1 cellular context compared by ENCODE assay signal in the genomic region with DNA sequence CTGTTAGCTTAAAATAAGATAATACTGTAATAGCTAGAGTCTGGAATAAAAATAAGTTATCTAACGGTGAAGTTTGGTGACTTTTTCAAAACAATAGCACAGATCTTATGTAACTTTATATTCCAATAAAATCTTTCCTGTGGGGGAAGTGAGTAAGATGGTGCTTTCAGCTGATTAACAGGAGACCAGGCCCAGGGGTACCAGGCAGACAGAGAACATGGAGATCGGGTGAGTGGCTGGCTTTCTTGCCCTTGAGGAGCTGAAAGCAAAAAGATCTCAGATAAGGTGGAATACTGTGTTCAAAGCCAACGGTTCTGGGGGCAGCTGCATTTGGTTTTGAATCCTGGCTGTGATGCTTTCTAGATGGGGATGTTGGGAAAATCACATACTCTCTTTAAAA.
TF ChIP-seq lines count a peak whose summit lies in the region.

No MANE protein-coding gene starts in this region.

TF ChIP-seq in GM23338, 12 proteins besides CTCF, POLR2A, EP300 and RAD21 (continued from another document):
- TF ChIP-seq ZNF462 (CRISPR knock-in tag; IDR thresholded peaks at IDR 0.05) (no peak), EZH2 (IDR thresholded peaks at IDR 0.05; ENCODE audit: low read depth, unreplicated experiment) (no peak), STAT1 (IDR thresholded peaks at IDR 0.05; ENCODE audit: unreplicated experiment) (no peak), ZNF114 (CRISPR knock-in tag; IDR thresholded peaks at IDR 0.05) (no peak), POLR2AphosphoS5 (IDR thresholded peaks at IDR 0.05; ENCODE audit: low read depth) (no peak), ZNF331 (CRISPR knock-in tag; IDR thresholded peaks at IDR 0.05; ENCODE audit: low read depth) (no peak), REST (IDR thresholded peaks at IDR 0.05; ENCODE audit: unreplicated experiment) (no peak), JUNB (IDR thresholded peaks at IDR 0.05; ENCODE audit: unreplicated experiment) (no peak)
- TF ChIP-seq, protein P1, sequence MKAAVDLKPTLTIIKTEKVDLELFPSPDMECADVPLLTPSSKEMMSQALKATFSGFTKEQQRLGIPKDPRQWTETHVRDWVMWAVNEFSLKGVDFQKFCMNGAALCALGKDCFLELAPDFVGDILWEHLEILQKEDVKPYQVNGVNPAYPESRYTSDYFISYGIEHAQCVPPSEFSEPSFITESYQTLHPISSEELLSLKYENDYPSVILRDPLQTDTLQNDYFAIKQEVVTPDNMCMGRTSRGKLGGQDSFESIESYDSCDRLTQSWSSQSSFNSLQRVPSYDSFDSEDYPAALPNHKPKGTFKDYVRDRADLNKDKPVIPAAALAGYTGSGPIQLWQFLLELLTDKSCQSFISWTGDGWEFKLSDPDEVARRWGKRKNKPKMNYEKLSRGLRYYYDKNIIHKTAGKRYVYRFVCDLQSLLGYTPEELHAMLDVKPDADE (IDR thresholded peaks at IDR 0.05): no peak
